15 cellular contexts compared by ENCODE assay signal in the genomic region with DNA sequence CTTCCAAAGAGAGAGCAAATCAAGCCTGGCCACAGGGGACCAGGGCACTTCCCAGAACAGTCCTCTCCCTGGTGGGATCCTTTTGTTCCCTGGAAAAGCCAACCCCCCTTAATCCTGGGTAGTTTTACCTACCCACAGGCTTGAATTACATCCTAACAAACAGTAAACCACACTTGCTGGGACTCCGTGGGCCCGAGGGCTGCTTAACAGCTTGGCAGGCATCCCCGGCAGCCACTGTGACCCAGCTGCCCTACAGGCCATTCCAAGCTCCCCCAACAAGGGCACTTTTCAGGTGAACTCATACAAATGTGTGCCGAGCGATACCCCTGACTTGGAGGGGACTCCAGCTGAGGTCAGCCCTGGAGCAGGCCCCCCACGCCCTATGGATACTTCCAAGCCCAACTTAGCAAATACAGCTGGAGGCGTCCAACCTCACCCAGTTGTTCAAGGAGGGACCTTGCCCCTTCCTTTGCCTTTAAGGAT. TPM values are rescaled to one million over a fixed set of nuclear protein-coding genes. Genes with fewer than 3 reads are reported as not detected.
DNase-seq lines count a peak whose midpoint lies in the region; ATAC-seq and TF ChIP-seq lines count a peak whose summit lies in the region.
"Had no signal": no experiment of that assay in that cellular context is flagged by ENCODE, and none has a peak within 500 bp of the region (broad histone marks: within the 10 kb centered on the region; RNA-seq: fewer than 3 reads in every experiment).

No MANE protein-coding gene starts in this region.

- ATAC-seq in upper lobe of left lung (ENCODE audit: low FRiP score in 2 of 2) (peak; percentile 4 to 9), GM18519 (IDR thresholded peaks at IDR 0.05; ENCODE audit: low FRiP score, unreplicated experiment) (no peak)
- ATAC-seq: activated CD4-positive, alpha-beta T cell treated with anti-CD3 and anti-CD28 coated beads for 36 hours; T-cell had no signal

- H3K79me2 ChIP-seq in mammary epithelial cell (ENCODE audit: insufficient read depth, low read length) (no peaks in the 10 kb centered on the region), fibroblast of lung (ENCODE audit: control insufficient read depth, insufficient read depth, low read length) (peaks cover 6% of the 10 kb centered on the region)

- H3K9me3 ChIP-seq in breast epithelium: no peaks in the 10 kb centered on the region
- no peaks in the 10 kb centered on the region for H3K9me3 ChIP-seq in mammary epithelial cell (replicated peaks; ENCODE audit: insufficient read depth, low read length)
- no peaks in the 10 kb centered on the region for H3K9me3 ChIP-seq in fibroblast of lung (ENCODE audit: control insufficient read depth, insufficient read depth, low read depth, low read length)
- H3K9me3 ChIP-seq in muscle layer of colon (ENCODE audit: low read length): no peaks in the 10 kb centered on the region
- H3K9me3 ChIP-seq in upper lobe of left lung: no peaks in the 10 kb centered on the region
- no peaks in the 10 kb centered on the region for H3K9me3 ChIP-seq in spleen
- H3K9me3 ChIP-seq in HAP-1: no peaks in the 10 kb centered on the region
- H3K9me3 ChIP-seq: testis had no signal

- 43% methylated on average over 7 of the region's 7 CpGs for WGBS in mammary epithelial cell (ENCODE audit: low coverage, missing lambda C conversion rate)
- WGBS in upper lobe of left lung, 2 donors: 50 to 67% methylated on average over 4 to 6 of the region's 7 CpGs
- WGBS in spleen, 5 donors: 67 to 87% (median 81%) methylated on average over 7 of the region's 7 CpGs

- no peaks in the 10 kb centered on the region for H3K27me3 ChIP-seq in breast epithelium
- no peaks in the 10 kb centered on the region for H3K27me3 ChIP-seq in mammary epithelial cell (ENCODE audit: insufficient read depth, low read length)
- H3K27me3 ChIP-seq in fibroblast of lung (ENCODE audit: control insufficient read depth, insufficient read depth, low read length): no peaks in the 10 kb centered on the region
- H3K27me3 ChIP-seq in muscle layer of colon (ENCODE audit: control insufficient read depth in 1 of 2, insufficient read depth in 2 of 2, low read length in 2 of 2): no peaks in the 10 kb centered on the region
- no peaks in the 10 kb centered on the region for H3K27me3 ChIP-seq in upper lobe of left lung
- no peaks in the 10 kb centered on the region for H3K27me3 ChIP-seq in spleen (replicated peaks in 1 of 7)
- H3K27me3 ChIP-seq in HAP-1 (ENCODE audit: low read depth): no peaks in the 10 kb centered on the region
- H3K27me3 ChIP-seq: testis had no signal

- CTCF ChIA-PET in mammary epithelial cell (lab: Charles Lee; ENCODE audit: low non-redundant PET): no interaction called here

- TF ChIP-seq POLR2A in breast epithelium (IDR thresholded peaks at IDR 0.05) (no peak), upper lobe of left lung (IDR thresholded peaks at IDR 0.05) (no peak), spleen (IDR thresholded peaks at IDR 0.05) (no peak)

- TF ChIP-seq CTCF in breast epithelium (IDR thresholded peaks at IDR 0.05) (no peak), mammary epithelial cell (conservative IDR thresholded peaks at IDR 0.05 in 1 of 2, IDR thresholded peaks at IDR 0.05 in 1 of 2; ENCODE audit: extremely low read depth in 1 of 2, insufficient read depth in 1 of 2, low read depth in 1 of 2, low read length in 2 of 2) (no peak), fibroblast of lung (conservative IDR thresholded peaks at IDR 0.05 in 1 of 2, IDR thresholded peaks at IDR 0.05 in 1 of 2; ENCODE audit: low read depth in 1 of 2, low read length in 2 of 2) (no peak), upper lobe of left lung (IDR thresholded peaks at IDR 0.05) (no peak), spleen (IDR thresholded peaks at IDR 0.05 in 8 of 11, conservative IDR thresholded peaks at IDR 0.05 in 3 of 11) (no peak)

- no peak overlapping the region for H2AFZ ChIP-seq in mammary epithelial cell (ENCODE audit: low read depth, low read length)
- no peak overlapping the region for H2AFZ ChIP-seq in fibroblast of lung (ENCODE audit: low read length)
- H2AFZ ChIP-seq: PC-9 had no signal

- peak overlapping the region; percentile 58 to 61 for H3K27ac ChIP-seq in breast epithelium
- H3K27ac ChIP-seq in mammary epithelial cell (ENCODE audit: insufficient read depth, low read depth, low read length): no peak overlapping the region
- no peak overlapping the region for H3K27ac ChIP-seq in fibroblast of lung (ENCODE audit: insufficient read depth, low read length)
- H3K27ac ChIP-seq in muscle layer of colon (ENCODE audit: low read depth, low read length): peak overlapping the region; percentile 55
- peak overlapping the region; percentile 71 to 81 (median 74) for H3K27ac ChIP-seq in upper lobe of left lung
- H3K27ac ChIP-seq in spleen: no peak overlapping the region
- H3K27ac ChIP-seq: 22Rv1, PC-9 had no signal

- no peaks in the 10 kb centered on the region for H4K20me1 ChIP-seq in mammary epithelial cell (ENCODE audit: insufficient read depth, low read length)
- H4K20me1 ChIP-seq in fibroblast of lung (ENCODE audit: control insufficient read depth, extremely low read depth, insufficient read depth, low read length): no peaks in the 10 kb centered on the region

- DNase-seq in breast epithelium (ENCODE audit: low spot score in 2 of 2): no peak
- no peak for DNase-seq in mammary epithelial cell
- no peak for DNase-seq in fibroblast of lung (ENCODE audit: low read depth in 2 of 2)
- peak in 1 of 2 donors; percentile 36 for DNase-seq in upper lobe of left lung
- no peak for DNase-seq in spleen
- no peak for DNase-seq in HAP-1 (ENCODE audit: low spot score in 2 of 2)
- DNase-seq: activated CD4-positive, alpha-beta T cell treated with anti-CD3 and anti-CD28 coated beads for 36 hours; COR-L47; NCI-H2029 treated with DMSO at 0.1 percent for 48 hours; PC-9; T-cell had no signal

- H3K4me2 ChIP-seq in mammary epithelial cell (ENCODE audit: insufficient read depth, low read depth, low read length): no peak overlapping the region
- H3K4me2 ChIP-seq in fibroblast of lung (ENCODE audit: extremely low read depth, insufficient read depth, low read length): peak overlapping the region; percentile 68
- H3K4me2 ChIP-seq: PC-9 had no signal

- dilution Hi-C loops in mammary epithelial cell (cut with HindIII; ENCODE audit: low sequenced_read_pairs): no loop called here

- no peaks in the 10 kb centered on the region for H3K36me3 ChIP-seq in breast epithelium
- no peaks in the 10 kb centered on the region for H3K36me3 ChIP-seq in mammary epithelial cell (ENCODE audit: insufficient read depth, low read length)
- H3K36me3 ChIP-seq in fibroblast of lung (ENCODE audit: control insufficient read depth, insufficient read depth, low read length): no peaks in the 10 kb centered on the region
- H3K36me3 ChIP-seq in muscle layer of colon (ENCODE audit: insufficient read depth, low read length): no peaks in the 10 kb centered on the region
- H3K36me3 ChIP-seq in upper lobe of left lung: no peaks in the 10 kb centered on the region
- no peaks in the 10 kb centered on the region for H3K36me3 ChIP-seq in spleen
- no peaks in the 10 kb centered on the region for H3K36me3 ChIP-seq in HAP-1 (replicated peaks)

- no peak for TF ChIP-seq EP300 in upper lobe of left lung (IDR thresholded peaks at IDR 0.05)

- intact Hi-C loops in breast epithelium (cut with DNase I; ENCODE audit: low total_unique reads): no loop called here
- intact Hi-C loops in mammary epithelial cell (cut with micrococcal nuclease): no loop called here
- intact Hi-C loops in spleen (cut with DNase I; ENCODE audit: low total_unique reads): no loop called here

- no peak overlapping the region for H3K9ac ChIP-seq in mammary epithelial cell (ENCODE audit: insufficient read depth, low read length)
- H3K9ac ChIP-seq in fibroblast of lung (ENCODE audit: insufficient read depth, low read length): no peak overlapping the region
- H3K9ac ChIP-seq in muscle layer of colon (ENCODE audit: low read length): no peak overlapping the region

- H3K4me3 ChIP-seq in breast epithelium (peak overlapping the region in 1 of 3 donors; percentile 41), mammary epithelial cell (replicated peaks in 1 of 3; ENCODE audit: insufficient read depth in 1 of 3, low read depth in 2 of 3, low read length in 3 of 3) (no peak overlapping the region), fibroblast of lung (replicated peaks in 1 of 4; ENCODE audit: control extremely low read depth in 1 of 4, insufficient read depth in 1 of 4, low read depth in 3 of 4, low read length in 4 of 4) (no peak overlapping the region), muscle layer of colon (ENCODE audit: low read depth in 1 of 2, low read length in 2 of 2) (peak overlapping the region in 1 of 2 donors; percentile 16), upper lobe of left lung (no peak overlapping the region), spleen (no peak overlapping the region), HAP-1 (no peak overlapping the region)
- H3K4me3 ChIP-seq: PC-9, testis had no signal

- in situ Hi-C loops in mammary epithelial cell (cut with MboI; ENCODE audit: low sequenced_read_pairs in 2 of 2) (no loop called here), HAP-1 (cut with MboI; ENCODE audit: low sequenced_read_pairs) (no loop called here)

- H3K4me1 ChIP-seq in breast epithelium (peaks cover 0 to 8% of the 10 kb centered on the region in 2 donors), mammary epithelial cell (ENCODE audit: insufficient read depth, low read length) (no peaks in the 10 kb centered on the region), fibroblast of lung (ENCODE audit: control insufficient read depth, extremely low read depth, insufficient read depth, low read length) (peaks cover 3% of the 10 kb centered on the region), muscle layer of colon (ENCODE audit: insufficient read depth, low read length) (peaks cover 25% of the 10 kb centered on the region), upper lobe of left lung (peaks cover 30 to 61% (median 46%) of the 10 kb centered on the region in 4 donors), spleen (peaks cover 0 to 13% (median 0%) of the 10 kb centered on the region in 6 donors), HAP-1 (peaks cover 11% of the 10 kb centered on the region)

- no TSS peak for BruUV-seq in mammary epithelial cell (replicated peaks; lab: Mats Ljungman, UMichigan)

RNA-seq across cellular contexts. Expression of gene ADCY9, which starts 26.4 kb away (rescaled TPM):
- total RNA-seq in breast epithelium: 10 to 100 TPM; 10.9 to 14.4 (median 12.0) TPM
- total RNA-seq in mammary epithelial cell: 10 to 100 TPM; 18.4 to 27.3 TPM
- polyA plus RNA-seq in mammary epithelial cell: 9.0 TPM
- polyA minus RNA-seq in mammary epithelial cell: 75.6 TPM
- 21.6 and 37.0 TPM in 2 replicates for total RNA-seq in fibroblast of lung
- 21.1 and 22.1 TPM in 2 replicates for polyA plus RNA-seq in fibroblast of lung
- polyA plus RNA-seq in fibroblast of lung (2012): 18.0 and 23.8 TPM in 2 replicates
- polyA minus RNA-seq in fibroblast of lung (ENCODE audit: low replicate concordance): 66.0 and 80.8 TPM in 2 replicates
- 10 to 100 TPM; 46.0 to 80.7 (median 68.4) TPM for total RNA-seq in upper lobe of left lung
- total RNA-seq in spleen: 10 to 100 TPM in 5 of 7 donors, 1 to 10 TPM in 2; 8.3 to 23.0 (median 14.9) TPM
- polyA plus RNA-seq in spleen: 1 to 10 TPM in 2 of 3 donors, under 1 TPM in 1; 0.70 to 2.9 (median 1.2) TPM

Comparison
In these comparisons a context has a peak if more than half of its experiments do, and no peak if none do; other contexts are left out.
1. H3K27ac ChIP-seq: peak in breast epithelium (2 of 2), muscle layer of colon (single experiment) and upper lobe of left lung (4 of 4); none in mammary epithelial cell (single experiment), fibroblast of lung (single experiment) and spleen (0 of 8).